ENCODE assay signal across 8 cellular contexts in the genomic region with DNA sequence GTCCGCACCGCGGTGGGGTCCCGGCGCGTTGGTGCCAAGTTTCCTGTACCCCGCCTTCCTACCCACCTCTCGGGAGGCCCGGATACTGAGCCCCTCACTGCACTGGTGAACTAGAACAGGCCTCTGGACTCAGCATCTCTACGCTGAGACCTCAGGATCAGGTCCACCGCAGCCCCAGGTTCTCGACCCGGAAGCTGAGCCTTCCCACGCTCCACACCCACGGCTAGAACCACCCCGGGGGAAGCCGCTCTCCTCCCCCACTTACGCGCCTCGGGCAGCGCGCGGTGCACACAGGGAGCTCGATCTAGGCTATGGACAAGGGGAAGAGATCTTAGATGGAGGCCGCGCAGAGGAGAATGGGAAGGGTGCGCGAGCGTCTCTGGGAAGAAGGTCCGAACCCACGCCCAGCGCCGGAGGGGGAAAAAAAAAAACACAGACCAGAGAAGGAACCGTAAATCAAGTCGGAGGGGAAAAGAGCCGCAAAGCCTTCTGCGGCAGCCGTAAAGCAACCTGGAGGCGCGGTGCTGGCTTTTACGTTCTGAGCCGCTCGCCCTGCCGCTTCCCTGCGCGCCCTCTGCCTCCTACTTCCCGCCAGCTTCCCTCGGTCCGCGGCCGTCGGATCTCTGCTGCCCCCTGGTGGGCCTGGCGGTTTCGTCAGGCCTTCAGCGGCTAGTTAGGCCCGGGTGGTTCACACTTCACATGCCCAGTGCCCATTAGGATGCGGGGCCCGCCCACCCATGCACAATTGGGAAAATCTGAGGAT. TPM values are rescaled to one million over a fixed set of nuclear protein-coding genes. Genes with fewer than 3 reads are reported as not detected.
DNase-seq lines count a peak whose midpoint lies in the region; ATAC-seq and TF ChIP-seq lines count a peak whose summit lies in the region.

Gene RAD52 (minus strand): TSS at position 358 of the 763 bp plus-strand sequence. CDS start 16,636 bp downstream, outside the sequence.

- peaks cover 6% of the 10 kb centered on the region; the same call in 1 of the 2 replicates for H4K20me1 ChIP-seq in GM23338 (replicated peaks; ENCODE audit: insufficient read depth)

- no peaks in the 10 kb centered on the region for H3K36me3 ChIP-seq in GM23338 (ENCODE audit: insufficient read depth)

- peaks cover 40% of the 10 kb centered on the region for H3K79me2 ChIP-seq in GM23338 (replicated peaks; ENCODE audit: insufficient read depth)

- CTCF ChIA-PET in RWPE1 (lab: Yijun Ruan, JAX) = interaction anchor here (0.6 to 1.1 kb wide), 11 partner anchors 20 to 563 kb away, joined by 3 to 6 read pairs (median 3); no protein-coding TSS in a partner anchor

- 0 out of 3 replicates have a peak, but pooled peaks cover 4% of the 10 kb centered on the region for H3K9me3 Mint-ChIP-seq in GM23338
- H3K9me3 Mint-ChIP-seq in activated T-helper 2 cell treated with anti-CD3 and anti-CD28 coated beads, Interferon-gamma antibody, Interleukin-2, Interleukin-4, amounts not matched to agents 10 μg/mL and 5 μg/mL and 100 μg/mL, durations not matched to agents 14 hours and 24 hours and 36 hours = no peaks in the 10 kb centered on the region
- no peaks in the 10 kb centered on the region for H3K9me3 Mint-ChIP-seq in natural killer cell

- H3K27me3 ChIP-seq in GM23338 (ENCODE audit: insufficient read depth) = no peaks in the 10 kb centered on the region

- no peaks in the 10 kb centered on the region for H3K4me1 ChIP-seq in GM23338 (ENCODE audit: insufficient read depth)

- H3K27ac ChIP-seq in GM23338 (ENCODE audit: low read depth) (peak within 1 kb of the TSS; percentile 97), RWPE1 (peak within 1 kb of the TSS; percentile 94)

- H2AFZ ChIP-seq in GM23338 = peak within 1 kb of the TSS; percentile 70

- H3K36me3 Mint-ChIP-seq in GM23338 (ENCODE audit: low read depth) = peaks cover 10% of the 10 kb centered on the region; the same call in 2 of the 3 replicates
- peaks cover 27% of the 10 kb centered on the region for H3K36me3 Mint-ChIP-seq in activated T-helper 2 cell treated with anti-CD3 and anti-CD28 coated beads, Interferon-gamma antibody, Interleukin-2, Interleukin-4, amounts not matched to agents 10 μg/mL and 5 μg/mL and 100 μg/mL, durations not matched to agents 14 hours and 24 hours and 36 hours (ENCODE audit: low read depth)
- H3K36me3 Mint-ChIP-seq in natural killer cell = no peaks in the 10 kb centered on the region

- ATAC-seq in GM23338 (peak; percentile 91), natural killer cell (peak; percentile 90 to 97 (median 91))
- ATAC-seq in stimulated activated naive CD8-positive, alpha-beta T cell treated with anti-CD3 and anti-CD28 coated beads, Interleukin-15, Interleukin-2, amounts not matched to agents 100 U/mL and 50 U/mL, for 24 hours = peak; percentile 93

- intact Hi-C loops in activated T-helper 2 cell treated with anti-CD3 and anti-CD28 coated beads, Interferon-gamma antibody, Interleukin-2, Interleukin-4, amounts not matched to agents 10 μg/mL and 5 μg/mL and 100 μg/mL, durations not matched to agents 14 hours and 24 hours and 36 hours (cut with micrococcal nuclease) = loop anchor here (1.0 to 5.0 kb wide), 7 partner anchors 41 to 643 kb away; partner anchors contain the start of genes ERC1 and FBXL14
- intact Hi-C loops in natural killer cell (cut with micrococcal nuclease) = loop anchor here (1.0 to 5.0 kb wide), 6 partner anchors 41 to 387 kb away; partner anchors contain the start of genes ERC1 and WNK1

- H3K4me3 Mint-ChIP-seq in GM23338 (peak within 1 kb of the TSS; percentile 100), natural killer cell (peak within 1 kb of the TSS; percentile 98)
- peak within 1 kb of the TSS; percentile 96 for H3K4me3 Mint-ChIP-seq in activated T-helper 2 cell treated with anti-CD3 and anti-CD28 coated beads, Interferon-gamma antibody, Interleukin-2, Interleukin-4, amounts not matched to agents 10 μg/mL and 5 μg/mL and 100 μg/mL, durations not matched to agents 14 hours and 24 hours and 36 hours (ENCODE audit: low read depth)

- peak; percentile 99 for DNase-seq in EH (ENCODE audit: low read depth)
- DNase-seq in GM23338 (ENCODE audit: low spot score) = peak; percentile 99
- DNase-seq in RWPE1 (ENCODE audit: low spot score) = peak; percentile 84
- DNase-seq in activated T-helper 2 cell treated with anti-CD3 and anti-CD28 coated beads, Interferon-gamma antibody, Interleukin-2, Interleukin-4, amounts not matched to agents 10 μg/mL and 5 μg/mL and 100 μg/mL, durations not matched to agents 14 hours and 24 hours and 36 hours (ENCODE audit: low spot score) = peak; percentile 96
- peak; percentile 99 for DNase-seq in fibroblast of mammary gland (ENCODE audit: low read depth)
- DNase-seq in natural killer cell = peak; percentile 93
- peak; percentile 98 for DNase-seq in stimulated activated naive CD8-positive, alpha-beta T cell treated with anti-CD3 and anti-CD28 coated beads, Interleukin-15, Interleukin-2, amounts not matched to agents 100 U/mL and 50 U/mL, for 24 hours

- POLR2A ChIA-PET in RWPE1 (lab: Yijun Ruan, JAX; ENCODE audit: low non-redundant PET) = interaction anchor here (0.7 to 1.2 kb wide), 3 partner anchors 26 to 379 kb away, joined by 3 to 5 read pairs (median 4); no protein-coding TSS in a partner anchor

- 0 out of 2 replicates have a peak, but pooled peaks cover 3% of the 10 kb centered on the region for H3F3A ChIP-seq in GM23338 (replicated peaks; ENCODE audit: low read depth)

- TF ChIP-seq CTCF in GM23338 (conservative IDR thresholded peaks at IDR 0.05; ENCODE audit: low read depth in 2 of 2) (peak; percentile 89 to 92), LNCAP (IDR thresholded peaks at IDR 0.05) (peak; percentile 97), RWPE1 (conservative IDR thresholded peaks at IDR 0.05; ENCODE audit: low read depth) (peak; percentile 76), fibroblast of mammary gland (conservative IDR thresholded peaks at IDR 0.05; ENCODE audit: control insufficient read depth, insufficient read depth, low read depth, low read length) (peak; percentile 77), natural killer cell (IDR thresholded peaks at IDR 0.05) (peak; percentile 91)

- H3K4me3 ChIP-seq in GM23338 (peak within 1 kb of the TSS; percentile 74), fibroblast of mammary gland (ENCODE audit: control insufficient read depth, low read depth, low read length) (peak within 1 kb of the TSS; percentile 97)

- H3K4me1 Mint-ChIP-seq in GM23338 (peaks cover 4% of the 10 kb centered on the region), natural killer cell (peaks cover 26 to 29% of the 10 kb centered on the region in 2 donors)
- H3K4me1 Mint-ChIP-seq in activated T-helper 2 cell treated with anti-CD3 and anti-CD28 coated beads, Interferon-gamma antibody, Interleukin-2, Interleukin-4, amounts not matched to agents 10 μg/mL and 5 μg/mL and 100 μg/mL, durations not matched to agents 14 hours and 24 hours and 36 hours (ENCODE audit: low read depth) = peaks cover 32% of the 10 kb centered on the region

- peak within 1 kb of the TSS; percentile 91 for H3K4me2 ChIP-seq in GM23338

- H3K27me3 Mint-ChIP-seq in GM23338 (ENCODE audit: insufficient read depth, low read depth, poor library complexity) (peaks cover 10% of the 10 kb centered on the region), natural killer cell (ENCODE audit: low read depth in 2 of 2) (no peaks in the 10 kb centered on the region)
- H3K27me3 Mint-ChIP-seq in activated T-helper 2 cell treated with anti-CD3 and anti-CD28 coated beads, Interferon-gamma antibody, Interleukin-2, Interleukin-4, amounts not matched to agents 10 μg/mL and 5 μg/mL and 100 μg/mL, durations not matched to agents 14 hours and 24 hours and 36 hours (ENCODE audit: low read depth) = no peaks in the 10 kb centered on the region

- H3K27ac Mint-ChIP-seq in GM23338 = peak within 1 kb of the TSS; percentile 98
- peak within 1 kb of the TSS; percentile 96 for H3K27ac Mint-ChIP-seq in activated T-helper 2 cell treated with anti-CD3 and anti-CD28 coated beads, Interferon-gamma antibody, Interleukin-2, Interleukin-4, amounts not matched to agents 10 μg/mL and 5 μg/mL and 100 μg/mL, durations not matched to agents 14 hours and 24 hours and 36 hours
- peak within 1 kb of the TSS; percentile 95 to 97 for H3K27ac Mint-ChIP-seq in natural killer cell

- no peaks in the 10 kb centered on the region for H3K9me2 ChIP-seq in GM23338 (ENCODE audit: insufficient read depth)

TF ChIP-seq in GM23338, 12 proteins besides CTCF, POLR2A, EP300 and RAD21:
- TF ChIP-seq POLR2AphosphoS5 (IDR thresholded peaks at IDR 0.05; ENCODE audit: low read depth) = peak; percentile 96
- no peak for TF ChIP-seq NANOG (IDR thresholded peaks at IDR 0.05; ENCODE audit: borderline replicate concordance)
- TF ChIP-seq, protein P1, sequence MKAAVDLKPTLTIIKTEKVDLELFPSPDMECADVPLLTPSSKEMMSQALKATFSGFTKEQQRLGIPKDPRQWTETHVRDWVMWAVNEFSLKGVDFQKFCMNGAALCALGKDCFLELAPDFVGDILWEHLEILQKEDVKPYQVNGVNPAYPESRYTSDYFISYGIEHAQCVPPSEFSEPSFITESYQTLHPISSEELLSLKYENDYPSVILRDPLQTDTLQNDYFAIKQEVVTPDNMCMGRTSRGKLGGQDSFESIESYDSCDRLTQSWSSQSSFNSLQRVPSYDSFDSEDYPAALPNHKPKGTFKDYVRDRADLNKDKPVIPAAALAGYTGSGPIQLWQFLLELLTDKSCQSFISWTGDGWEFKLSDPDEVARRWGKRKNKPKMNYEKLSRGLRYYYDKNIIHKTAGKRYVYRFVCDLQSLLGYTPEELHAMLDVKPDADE (IDR thresholded peaks at IDR 0.05) = peak; percentile 76; the same call in 1 of the 2 replicates

RNA-seq across cellular contexts. Expression of gene RAD52, which starts in this region (rescaled TPM):
- total RNA-seq in GM23338 (2014; rRNA removed; shearing (Covaris generic)) = 12.5 and 21.3 TPM in 2 replicates
- 8.7 and 10.9 TPM in 2 replicates for polyA plus RNA-seq in GM23338 (2016; fragmentation: Nextera tagmentation; extraction: Ambion mirVana)
- total RNA-seq in activated T-helper 2 cell treated with anti-CD3 and anti-CD28 coated beads, Interferon-gamma antibody, Interleukin-2, Interleukin-4, amounts not matched to agents 10 μg/mL and 5 μg/mL and 100 μg/mL, durations not matched to agents 14 hours and 24 hours and 36 hours = 14.5 and 15.3 TPM in 2 replicates
- 10 to 100 TPM in 2 of 3 donors, 1 to 10 TPM in 1; 9.4 to 15.5 (median 13.7) TPM for total RNA-seq in natural killer cell

Comparison
In these comparisons a context has a peak if more than half of its experiments do, and no peak if none do; other contexts are left out.
1. Peak in every context shown above with its lines: DNase-seq, ATAC-seq, H3K4me3 ChIP-seq and H3K27ac ChIP-seq.